ENCODE assay signal across 8 cellular contexts in the genomic region with DNA sequence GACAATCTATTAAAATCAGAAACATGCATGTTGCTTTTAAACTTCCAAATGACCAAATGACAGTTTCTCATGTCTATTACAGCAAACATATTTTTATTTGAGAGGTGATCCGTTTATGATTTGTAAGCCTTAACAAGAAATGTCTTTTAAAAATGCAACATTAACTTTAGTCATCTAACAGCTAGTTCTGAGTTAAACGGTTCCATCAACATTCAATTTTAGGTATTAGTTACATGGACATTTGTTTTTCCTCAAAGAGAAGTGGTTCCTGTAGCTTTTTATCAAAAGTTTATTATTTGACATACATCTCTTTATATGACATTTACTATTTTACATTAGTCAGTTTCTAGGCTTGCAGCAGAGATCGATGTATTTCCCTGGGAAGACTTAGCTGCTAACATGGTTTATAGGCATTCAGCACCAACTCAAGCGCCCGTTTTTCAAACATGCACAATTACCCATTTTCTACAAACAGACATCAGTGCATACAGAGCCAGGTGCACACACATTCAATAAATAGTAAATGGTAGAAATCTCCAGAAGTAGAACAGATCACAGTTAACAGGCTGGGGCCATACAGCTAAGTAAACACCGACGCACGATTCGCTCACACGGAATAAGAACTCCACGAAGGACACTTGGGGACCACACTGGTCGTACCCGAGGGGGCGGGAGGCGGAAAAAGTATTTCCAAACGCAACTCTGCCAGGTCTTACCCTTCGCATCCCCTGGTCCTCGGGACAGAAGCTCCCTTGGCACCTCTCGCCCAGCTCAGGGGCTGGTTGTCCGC. TPM values are rescaled to one million over a fixed set of nuclear protein-coding genes. Genes with fewer than 3 reads are reported as not detected.
DNase-seq lines count a peak whose midpoint lies in the region; ATAC-seq and TF ChIP-seq lines count a peak whose summit lies in the region.

No MANE protein-coding gene starts in this region.

- peak overlapping the region; percentile 22 for H3K4me3 Mint-ChIP-seq in activated CD4-positive, alpha-beta T cell treated with anti-CD3 and anti-CD28 coated beads for 36 hours
- peak overlapping the region; percentile 68 for H3K4me3 Mint-ChIP-seq in endodermal cell

- H3K4me1 ChIP-seq in endodermal cell (ENCODE audit: control insufficient read depth, insufficient read depth, low read length): no peaks in the 10 kb centered on the region
- H3K4me1 ChIP-seq in parathyroid adenoma: no peaks in the 10 kb centered on the region

- CTCF ChIA-PET in activated CD4-positive, alpha-beta T cell treated with anti-CD3 and anti-CD28 coated beads for 36 hours (lab: Charles Lee): interaction anchor here (0.6 to 1.6 kb wide), 4 partner anchors 16 to 56 kb away, joined by 3 read pairs; no protein-coding TSS in a partner anchor

- peak overlapping the region; percentile 62 for H2AFZ ChIP-seq in parathyroid adenoma

- H3K27ac Mint-ChIP-seq in activated CD4-positive, alpha-beta T cell treated with anti-CD3 and anti-CD28 coated beads for 36 hours: no peak overlapping the region
- H3K27ac Mint-ChIP-seq in endodermal cell: no peak overlapping the region

- intact Hi-C loops in activated CD4-positive, alpha-beta T cell treated with anti-CD3 and anti-CD28 coated beads for 36 hours (cut with DNase I, micrococcal nuclease): loop anchor here in 1 of 2 experiments (5.0 to 10.0 kb wide), 2 partner anchors 330 to 707 kb away; no protein-coding TSS in a partner anchor

- H3K9me3 Mint-ChIP-seq in activated CD4-positive, alpha-beta T cell treated with anti-CD3 and anti-CD28 coated beads for 36 hours (ENCODE audit: low read depth): no peaks in the 10 kb centered on the region
- no peaks in the 10 kb centered on the region for H3K9me3 Mint-ChIP-seq in endodermal cell

- H3K4me1 Mint-ChIP-seq in activated CD4-positive, alpha-beta T cell treated with anti-CD3 and anti-CD28 coated beads for 36 hours: peaks cover 11% of the 10 kb centered on the region
- peaks cover 25% of the 10 kb centered on the region for H3K4me1 Mint-ChIP-seq in endodermal cell

- H3K4me3 ChIP-seq in endodermal cell (ENCODE audit: low read length) (peak overlapping the region; percentile 83), parathyroid adenoma (ENCODE audit: low read depth, low read length) (peak overlapping the region; percentile 37)

- H3K9ac ChIP-seq in endodermal cell (ENCODE audit: extremely low read depth, low read length, poor library complexity, severe bottlenecking): no peak overlapping the region
- H3K9ac ChIP-seq in parathyroid adenoma: no peak overlapping the region

- H3K4me2 ChIP-seq in parathyroid adenoma (ENCODE audit: low read length): peak overlapping the region; percentile 61

- peaks cover 38% of the 10 kb centered on the region for H3K27me3 ChIP-seq in endodermal cell (ENCODE audit: control insufficient read depth, insufficient read depth, low read length, poor library complexity, severe bottlenecking)
- peaks cover 9% of the 10 kb centered on the region for H3K27me3 ChIP-seq in parathyroid adenoma (ENCODE audit: control insufficient read depth, insufficient read depth, low read length)

- H3K36me3 ChIP-seq in endodermal cell (ENCODE audit: control insufficient read depth, insufficient read depth, low read length): no peaks in the 10 kb centered on the region
- H3K36me3 ChIP-seq in parathyroid adenoma (ENCODE audit: control insufficient read depth, insufficient read depth, low read length): no peaks in the 10 kb centered on the region

- no peak for TF ChIP-seq CTCF in endodermal cell (conservative IDR thresholded peaks at IDR 0.05)
- no peak for TF ChIP-seq CTCF in parathyroid adenoma (IDR thresholded peaks at IDR 0.05)

- H3K36me3 Mint-ChIP-seq in activated CD4-positive, alpha-beta T cell treated with anti-CD3 and anti-CD28 coated beads for 36 hours (ENCODE audit: low read depth): no peaks in the 10 kb centered on the region
- H3K36me3 Mint-ChIP-seq in endodermal cell (ENCODE audit: low read depth): no peaks in the 10 kb centered on the region

- H3K79me2 ChIP-seq in parathyroid adenoma: no peaks in the 10 kb centered on the region

- no peak overlapping the region for H3K27ac ChIP-seq in endodermal cell (ENCODE audit: low read depth, low read length)
- no peak overlapping the region for H3K27ac ChIP-seq in parathyroid adenoma

- no peak for ATAC-seq in activated CD4-positive, alpha-beta T cell treated with anti-CD3 and anti-CD28 coated beads for 36 hours

- POLR2A ChIA-PET in activated CD4-positive, alpha-beta T cell treated with anti-CD3 and anti-CD28 coated beads for 36 hours (lab: Charles Lee): no interaction called here

- DNase-seq in activated CD4-positive, alpha-beta T cell treated with anti-CD3 and anti-CD28 coated beads for 36 hours: no peak
- DNase-seq in activated CD4-positive, alpha-beta T cell treated with anti-CD3 and anti-CD28 coated beads, Interleukin-2, amount 50 U/mL, for 48 hours: no peak
- DNase-seq in NCI-H345 (lab: John Stamatoyannopoulos, UW) (peak; percentile 66), endodermal cell (no peak), occipital lobe (lab: John Stamatoyannopoulos, UW) (no peak), OCI-M2 (lab: John Stamatoyannopoulos, UW; ENCODE audit: unreplicated experiment) (no peak)
- no peak for DNase-seq in stimulated activated CD4-positive, alpha-beta T cell treated with anti-CD3 and anti-CD28 coated beads, Interleukin-4, amount 100 ng/mL, for 4 hours

- WGBS in endodermal cell (ENCODE audit: insufficient coverage in 1 of 2, insufficient read length in 1 of 2), 2 experiments: 17 to 22% methylated on average over 4 to 20 of the region's 20 CpGs

- H3K27me3 Mint-ChIP-seq in activated CD4-positive, alpha-beta T cell treated with anti-CD3 and anti-CD28 coated beads for 36 hours: peaks cover 52% of the 10 kb centered on the region
- H3K27me3 Mint-ChIP-seq in endodermal cell (ENCODE audit: insufficient read depth): peaks cover 37% of the 10 kb centered on the region

- H3K9me3 ChIP-seq in endodermal cell (ENCODE audit: control insufficient read depth, low read length) (no peaks in the 10 kb centered on the region), parathyroid adenoma (ENCODE audit: control insufficient read depth, low read length) (no peaks in the 10 kb centered on the region)

RNA-seq across cellular contexts. Expression of a gene that starts 0.9 kb away (rescaled TPM):
- not detected for total RNA-seq in activated CD4-positive, alpha-beta T cell treated with anti-CD3 and anti-CD28 coated beads for 36 hours
- 10 to 100 TPM; 12.2 to 14.5 TPM for total RNA-seq in endodermal cell
- 6.3 TPM for polyA plus RNA-seq in endodermal cell (2013, experiment 1 of 2)
- polyA plus RNA-seq in endodermal cell (2013, experiment 2 of 2): 6.6 TPM
- total RNA-seq in occipital lobe: 327 TPM

Comparison
In these comparisons a context has a peak if more than half of its experiments do, and no peak if none do; other contexts are left out.
1. RNA of a gene that starts 0.9 kb away (total RNA-seq): 327 TPM in occipital lobe (single experiment); 12.2 to 14.5 TPM in endodermal cell and not detected in activated CD4-positive, alpha-beta T cell treated with anti-CD3 and anti-CD28 coated beads for 36 hours; every median in the first group is over 10 times any median in the second.